In the genomic region with DNA sequence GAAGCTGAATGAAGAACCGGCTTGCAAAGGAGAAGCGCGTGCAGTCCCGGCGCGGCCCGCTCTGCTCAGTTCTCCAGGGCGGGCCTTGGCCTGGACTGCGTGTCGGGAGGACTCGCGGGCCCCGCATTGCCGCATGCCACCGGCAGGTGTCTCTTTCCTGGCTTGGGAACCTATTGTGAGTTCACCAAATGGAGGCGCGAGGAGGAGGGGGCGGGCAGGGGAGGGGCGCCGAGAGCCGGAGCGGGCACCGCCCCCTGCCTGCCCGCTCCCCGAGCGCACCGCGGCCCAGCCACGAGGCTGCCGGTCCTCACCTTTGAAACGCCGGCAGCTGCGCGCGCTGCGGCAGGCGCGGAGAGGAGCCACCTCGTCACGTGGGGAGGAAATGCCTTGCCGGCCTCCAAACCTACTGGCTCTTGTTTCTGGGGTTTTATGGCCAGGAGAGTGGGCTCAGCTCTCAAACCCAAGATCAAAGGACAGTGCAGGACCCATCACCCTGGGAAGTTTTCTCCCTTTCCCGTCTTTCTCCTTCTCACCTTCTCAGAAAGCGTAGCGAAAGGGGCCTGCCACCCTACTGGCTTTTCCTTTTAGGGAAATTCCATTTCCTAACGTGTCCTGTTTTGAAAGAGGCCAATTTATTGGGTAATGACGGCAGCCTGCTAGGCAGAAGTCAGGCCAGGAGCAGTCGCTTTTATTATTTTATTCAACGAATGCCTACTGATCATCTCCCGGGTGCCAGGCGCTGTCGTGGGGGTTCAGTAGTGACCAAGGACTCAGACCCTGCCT, we compare ENCODE assay signal across 8 cellular contexts. TPM values are rescaled to one million over a fixed set of nuclear protein-coding genes. Genes with fewer than 3 reads are reported as not detected.
A peak's percentile ranks its signal among the peaks of the same experiment; 100 is the strongest.
DNase-seq lines count a peak whose midpoint lies in the region; ATAC-seq and TF ChIP-seq lines count a peak whose summit lies in the region.

No MANE protein-coding gene starts in this region.

- H3K27ac ChIP-seq in left lung = peak overlapping the region; percentile 73 to 92

- DNase-seq in GM12864 (ENCODE audit: low read depth) = peak; percentile 74
- peak; percentile 90 for DNase-seq in HEK293T (ENCODE audit: extremely low spot score)
- DNase-seq in NAMALWA (ENCODE audit: low spot score) = peak; percentile 96
- DNase-seq in activated CD4-positive, alpha-beta T cell treated with anti-CD3 and anti-CD28 coated beads, Interleukin-2, amount 50 U/mL, for 24 hours (ENCODE audit: low read depth in 1 of 2, low spot score in 1 of 2) = peak; percentile 84 to 89
- peak; percentile 63 for DNase-seq in dedifferentiated amniotic fluid mesenchymal stem cell (ENCODE audit: extremely low spot score)
- DNase-seq in left lung = peak; percentile 94 to 98
- peak; percentile 91 to 93 for DNase-seq in stimulated activated CD4-positive, alpha-beta T cell treated with anti-CD3 and anti-CD28 coated beads, Interleukin-2, amount 100 ng/mL, for 48 hours
- no peak for DNase-seq in NCI-H2081 (lab: John Stamatoyannopoulos, UW)

- CTCF ChIA-PET in HEK293T (lab: Yijun Ruan, JAX) = no interaction called here

- H3K4me3 ChIP-seq in GM12864 (ENCODE audit: low read depth, low read length) = peak overlapping the region; percentile 9; the same call in 1 of the 2 replicates
- H3K4me3 ChIP-seq in left lung = peak overlapping the region; percentile 6 to 37

- POLR2A ChIA-PET in HEK293T (lab: Yijun Ruan, JAX) = interaction anchor here (0.9 kb wide), 1 partner anchor 22 kb away, joined by 3 read pairs; no protein-coding TSS in a partner anchor

- TF ChIP-seq CTCF in GM12864 (IDR thresholded peaks at IDR 0.05; ENCODE audit: low read depth, low read length, missing control alignments) = peak; percentile 71
- peak; percentile 54 to 93 for TF ChIP-seq CTCF in left lung (IDR thresholded peaks at IDR 0.05)

- intact Hi-C loops in left lung (cut with DNase I) = no loop called here

- peak; percentile 99 for ATAC-seq in left lung

- H3K36me3 ChIP-seq in left lung = no peaks in the 10 kb centered on the region

- no peaks in the 10 kb centered on the region for H3K27me3 ChIP-seq in left lung

- H3K4me1 ChIP-seq in left lung = peaks cover 6 to 30% of the 10 kb centered on the region in 2 donors

- no peaks in the 10 kb centered on the region for H3K9me3 ChIP-seq in left lung

TF ChIP-seq in HEK293T, 16 proteins besides CTCF, POLR2A, EP300 and RAD21:
- TF ChIP-seq FOXM1 (IDR thresholded peaks at IDR 0.05; ENCODE audit: borderline replicate concordance) = no peak
- TF ChIP-seq L3MBTL2 (conservative IDR thresholded peaks at IDR 0.05) = peak; percentile 85

RNA-seq across cellular contexts. Expression of a gene that starts 13.8 kb away (rescaled TPM):
- not detected for total RNA-seq in left lung

RNA-seq across cellular contexts. Expression of a gene that starts 57.2 kb away (rescaled TPM):
- total RNA-seq in left lung = 100 to 1,000 TPM; 249 to 256 TPM

Comparison
In these comparisons a context has a peak if more than half of its experiments do, and no peak if none do; other contexts are left out.
1. DNase-seq: peak in GM12864 (single experiment), HEK293T (single experiment), NAMALWA (single experiment), activated CD4-positive, alpha-beta T cell treated with anti-CD3 and anti-CD28 coated beads, Interleukin-2, amount 50 U/mL, for 24 hours (2 of 2), dedifferentiated amniotic fluid mesenchymal stem cell (single experiment), left lung (2 of 2) and stimulated activated CD4-positive, alpha-beta T cell treated with anti-CD3 and anti-CD28 coated beads, Interleukin-2, amount 100 ng/mL, for 48 hours (2 of 2); none in NCI-H2081 (0 of 2).